In genomic region chr3:48601622-48601994, GRCh38 we compare ENCODE assay signal across 1 cellular context.
TF ChIP-seq lines count a peak whose summit lies in the region.

No MANE protein-coding gene starts in this region.

TF ChIP-seq in WTC11, 78 proteins besides CTCF, POLR2A, EP300 and RAD21 (continued from another document):
- TF ChIP-seq AFF4 (CRISPR knock-in tag; IDR thresholded peaks at IDR 0.05; ENCODE audit: borderline replicate concordance) (no peak), ZMAT4 (CRISPR knock-in tag; IDR thresholded peaks at IDR 0.05) (no peak), SOX15 (CRISPR knock-in tag; IDR thresholded peaks at IDR 0.05) (no peak), ZNF317 (CRISPR knock-in tag; IDR thresholded peaks at IDR 0.05; ENCODE audit: borderline replicate concordance, low read depth) (no peak)
TF ChIP-seq in WTC11: peak in this region for 0.
